ENCODE assay signal across 8 cellular contexts in genomic region chr9:128899566-128900322, GRCh38. TPM values are rescaled to one million over a fixed set of nuclear protein-coding genes. Genes with fewer than 3 reads are reported as not detected.
A peak's percentile ranks its signal among the peaks of the same experiment; 100 is the strongest.
DNase-seq lines count a peak whose midpoint lies in the region; ATAC-seq and TF ChIP-seq lines count a peak whose summit lies in the region.

No MANE protein-coding gene starts in this region.

- no TSS peak for BruUV-seq in OCI-LY7 (replicated peaks; lab: Mats Ljungman, UMichigan)

- no peaks in the 10 kb centered on the region for H3K9me2 ChIP-seq in OCI-LY7 (ENCODE audit: insufficient read depth, low read length)

- H3K9me3 ChIP-seq in OCI-LY7 (ENCODE audit: low read length) (no peaks in the 10 kb centered on the region), gastrocnemius medialis (no peaks in the 10 kb centered on the region), BE2C (no peaks in the 10 kb centered on the region), uterus (no peaks in the 10 kb centered on the region)
- no peaks in the 10 kb centered on the region for H3K9me3 ChIP-seq in effector memory CD4-positive, alpha-beta T cell (ENCODE audit: control insufficient read depth, low read length)

- TF ChIP-seq CTCF in GM12865 (IDR thresholded peaks at IDR 0.05; ENCODE audit: insufficient read depth, low read depth, low read length, missing control alignments) = no peak
- no peak for TF ChIP-seq CTCF in OCI-LY7 (conservative IDR thresholded peaks at IDR 0.05; ENCODE audit: low read length)
- TF ChIP-seq CTCF in gastrocnemius medialis (IDR thresholded peaks at IDR 0.05 in 4 of 5, conservative IDR thresholded peaks at IDR 0.05 in 1 of 5) = no peak
- no peak for TF ChIP-seq CTCF in BE2C (IDR thresholded peaks at IDR 0.05; ENCODE audit: low read depth, low read length)
- TF ChIP-seq CTCF in GM13977 (IDR thresholded peaks at IDR 0.05; ENCODE audit: extremely low read depth, insufficient read depth, missing control alignments) = no peak
- no peak for TF ChIP-seq CTCF in uterus (IDR thresholded peaks at IDR 0.05)

- peaks cover 52% of the 10 kb centered on the region for H3K36me3 ChIP-seq in OCI-LY7 (ENCODE audit: insufficient read depth, low read length)
- peaks cover 6% of the 10 kb centered on the region for H3K36me3 ChIP-seq in effector memory CD4-positive, alpha-beta T cell (ENCODE audit: control insufficient read depth, insufficient read depth, low read length)
- H3K36me3 ChIP-seq in gastrocnemius medialis = peaks cover 0 to 29% of the 10 kb centered on the region in 2 donors
- peaks cover 3% of the 10 kb centered on the region for H3K36me3 ChIP-seq in BE2C
- H3K36me3 ChIP-seq in H7 (replicated peaks; ENCODE audit: control insufficient read depth, insufficient read depth, low read length) = peaks cover 2% of the 10 kb centered on the region; the same call in 1 of the 2 replicates
- no peaks in the 10 kb centered on the region for H3K36me3 ChIP-seq in uterus

- ATAC-seq in gastrocnemius medialis = peak in 1 of 2 donors; percentile 26

- peak; percentile 55 for DNase-seq in GM12865 (ENCODE audit: low read depth)
- DNase-seq in OCI-LY7 (ENCODE audit: low spot score) = no peak
- no peak for DNase-seq in effector memory CD4-positive, alpha-beta T cell
- no peak for DNase-seq in gastrocnemius medialis
- no peak for DNase-seq in BE2C
- no peak for DNase-seq in GM13977 (ENCODE audit: low spot score)
- no peak for DNase-seq in H7
- DNase-seq in uterus = no peak

- no peak overlapping the region for H2AFZ ChIP-seq in OCI-LY7 (ENCODE audit: low read length)

- H3K4me1 ChIP-seq in OCI-LY7 (ENCODE audit: insufficient read depth, low read length, poor library complexity, severe bottlenecking) (peaks cover 42% of the 10 kb centered on the region), gastrocnemius medialis (peaks cover 4 to 13% of the 10 kb centered on the region in 2 donors), BE2C (no peaks in the 10 kb centered on the region), uterus (no peaks in the 10 kb centered on the region)
- H3K4me1 ChIP-seq in effector memory CD4-positive, alpha-beta T cell (ENCODE audit: control insufficient read depth, insufficient read depth, low read length, poor library complexity, severe bottlenecking) = peaks cover 82% of the 10 kb centered on the region

- H4K20me1 ChIP-seq in OCI-LY7 (ENCODE audit: insufficient read depth, low read length) = no peaks in the 10 kb centered on the region

- H3K27ac ChIP-seq in OCI-LY7 (ENCODE audit: low read depth, low read length, poor library complexity, severe bottlenecking) (peak overlapping the region; percentile 4), gastrocnemius medialis (peak overlapping the region; percentile 24 to 60 (median 46)), uterus (peak overlapping the region in 1 of 2 donors; percentile 31)
- H3K27ac ChIP-seq in effector memory CD4-positive, alpha-beta T cell (ENCODE audit: insufficient read depth, low read length, poor library complexity, severe bottlenecking) = peak overlapping the region; percentile 63

- intact Hi-C loops in OCI-LY7 (cut with micrococcal nuclease; ENCODE audit: unreplicated experiment) = no loop called here
- intact Hi-C loops in gastrocnemius medialis (cut with DNase I; ENCODE audit: low total_unique reads) = no loop called here
- intact Hi-C loops in uterus (cut with DNase I; ENCODE audit: low total_unique reads) = no loop called here

- H3K4me3 ChIP-seq in GM12865 (ENCODE audit: low read depth, low read length) (no peak overlapping the region), OCI-LY7 (ENCODE audit: low read depth, low read length, poor library complexity, severe bottlenecking) (no peak overlapping the region), gastrocnemius medialis (no peak overlapping the region), BE2C (ENCODE audit: low read depth, low read length) (no peak overlapping the region), H7 (ENCODE audit: insufficient read depth, low read depth, low read length) (no peak overlapping the region), uterus (no peak overlapping the region)
- peak overlapping the region; percentile 16 for H3K4me3 ChIP-seq in effector memory CD4-positive, alpha-beta T cell (ENCODE audit: insufficient read depth, low read depth, low read length, poor library complexity, severe bottlenecking)

- no peaks in the 10 kb centered on the region for H3K27me3 ChIP-seq in effector memory CD4-positive, alpha-beta T cell (replicated peaks; ENCODE audit: control insufficient read depth, insufficient read depth, low read length, poor library complexity, severe bottlenecking)
- H3K27me3 ChIP-seq in gastrocnemius medialis (no peaks in the 10 kb centered on the region), BE2C (no peaks in the 10 kb centered on the region), H7 (ENCODE audit: control insufficient read depth, insufficient read depth, low read length) (no peaks in the 10 kb centered on the region), uterus (no peaks in the 10 kb centered on the region)

- in situ Hi-C loops in gastrocnemius medialis (cut with MboI; ENCODE audit: low sequenced_read_pairs in 4 of 4) (no loop called here), GM13977 (cut with MboI; ENCODE audit: low pct_unique_long_range_greater_than_20kb, low sequenced_read_pairs, unreplicated experiment) (no loop called here)

- no peak overlapping the region for H3K4me2 ChIP-seq in OCI-LY7 (ENCODE audit: low read length)

- POLR2A ChIA-PET in OCI-LY7 (lab: Charles Lee) = interaction anchor here (0.7 kb wide), 1 partner anchor 570 kb away, joined by 3 read pairs; no protein-coding TSS in a partner anchor

- TF ChIP-seq POLR2A in gastrocnemius medialis (IDR thresholded peaks at IDR 0.05) = no peak
- TF ChIP-seq POLR2A in uterus (IDR thresholded peaks at IDR 0.05) = no peak

- H3K79me2 ChIP-seq in OCI-LY7 (ENCODE audit: insufficient read depth, low read depth, low read length) = 0 out of 2 replicates have a peak, but pooled peaks cover 3% of the 10 kb centered on the region

- CTCF ChIA-PET in OCI-LY7 (lab: Charles Lee; ENCODE audit: unreplicated experiment) = no interaction called here

RNA-seq across cellular contexts. Expression of gene LRRC8A, which starts 17.8 kb away (rescaled TPM):
- total RNA-seq in OCI-LY7 (2014; rRNA removed; shearing (Covaris generic)) = 20.0 and 26.9 TPM in 2 replicates
- total RNA-seq in OCI-LY7 (2022) (21.0 and 22.9 TPM in 2 replicates), gastrocnemius medialis (10 to 100 TPM; 24.4 to 28.4 (median 27.0) TPM), uterus (10 to 100 TPM; 23.5 to 58.7 (median 30.8) TPM)
- 66.4 TPM for polyA plus RNA-seq in BE2C (2012; ENCODE audit: insufficient read depth, insufficient read length, low read depth)
- total RNA-seq in H7 (2014; rRNA removed; shearing (Covaris generic)) = 67.2 and 76.0 TPM in 2 replicates

RNA-seq across cellular contexts. Expression of gene KYAT1, which starts 18.0 kb away (rescaled TPM):
- total RNA-seq in OCI-LY7 (2014; rRNA removed; shearing (Covaris generic)) = 38.2 and 44.7 TPM in 2 replicates
- total RNA-seq in OCI-LY7 (2022) (28.3 and 34.5 TPM in 2 replicates), gastrocnemius medialis (1 to 10 TPM; 4.7 to 7.4 (median 5.8) TPM), uterus (10 to 100 TPM in 1 of 4 donors, 1 to 10 TPM in 3; 1.5 to 11.0 (median 3.4) TPM)
- polyA plus RNA-seq in BE2C (2012; ENCODE audit: insufficient read depth, insufficient read length, low read depth) = 9.9 TPM
- 47.9 and 49.0 TPM in 2 replicates for total RNA-seq in H7 (2014; rRNA removed; shearing (Covaris generic))

RNA-seq across cellular contexts. Expression of gene PHYHD1, which starts 21.0 kb away (rescaled TPM):
- total RNA-seq in OCI-LY7 (2014; rRNA removed; shearing (Covaris generic)) = 69.0 and 83.5 TPM in 2 replicates
- total RNA-seq in OCI-LY7 (2022) (132 and 150 TPM in 2 replicates), gastrocnemius medialis (10 to 100 TPM in 3 of 4 donors, 1 to 10 TPM in 1; 9.5 to 39.3 (median 30.3) TPM), uterus (10 to 100 TPM; 23.2 to 30.8 (median 27.2) TPM)
- 1.5 TPM for polyA plus RNA-seq in BE2C (2012; ENCODE audit: insufficient read depth, insufficient read length, low read depth)
- 24.3 and 27.2 TPM in 2 replicates for total RNA-seq in H7 (2014; rRNA removed; shearing (Covaris generic))

RNA-seq across cellular contexts. Expression of gene DOLK, which starts 47.7 kb away (rescaled TPM):
- total RNA-seq in OCI-LY7 (2014; rRNA removed; shearing (Covaris generic)) = 9.6 and 11.2 TPM in 2 replicates
- total RNA-seq in OCI-LY7 (2022) (5.1 and 5.8 TPM in 2 replicates), gastrocnemius medialis (10 to 100 TPM in 1 of 4 donors, 1 to 10 TPM in 3; 6.5 to 11.8 (median 6.6) TPM), uterus (10 to 100 TPM in 3 of 4 donors, 1 to 10 TPM in 1; 10.0 to 22.3 (median 13.6) TPM)
- 48.8 TPM for polyA plus RNA-seq in BE2C (2012; ENCODE audit: insufficient read depth, insufficient read length, low read depth)
- total RNA-seq in H7 (2014; rRNA removed; shearing (Covaris generic)) = 18.6 and 20.9 TPM in 2 replicates

RNA-seq across cellular contexts. Expression of gene NUP188, which starts 47.8 kb away (rescaled TPM):
- 70.5 and 73.6 TPM in 2 replicates for total RNA-seq in OCI-LY7 (2014; rRNA removed; shearing (Covaris generic))
- total RNA-seq in OCI-LY7 (2022) = 83.8 and 91.6 TPM in 2 replicates
- 10 to 100 TPM; 24.7 to 59.7 (median 30.3) TPM for total RNA-seq in gastrocnemius medialis
- polyA plus RNA-seq in BE2C (2012; ENCODE audit: insufficient read depth, insufficient read length, low read depth) = 42.1 TPM
- total RNA-seq in H7 (2014; rRNA removed; shearing (Covaris generic)) = 81.3 and 87.9 TPM in 2 replicates
- 10 to 100 TPM; 21.5 to 75.4 (median 36.9) TPM for total RNA-seq in uterus
